Comparison of ENCODE assay signal across 30 cellular contexts in genomic region chr7:154844955-154845354, GRCh38.
"Had no signal": no experiment of that assay in that cellular context is flagged by ENCODE, and none has a peak within 500 bp of the region (broad histone marks: within the 10 kb centered on the region; RNA-seq: fewer than 3 reads in every experiment).

No MANE protein-coding gene starts in this region.

- H3K4me3 Mint-ChIP-seq: activated CD4-positive, alpha-beta T cell treated with anti-CD3 and anti-CD28 coated beads, Interleukin-2, amount 10 ng/mL, durations not matched to agents 24 days and 14 days; activated CD8-positive, alpha-beta memory T cell treated with anti-CD3 and anti-CD28 coated beads, Interleukin-2, amount 10 ng/mL, durations not matched to agents 7 days and 5 days; activated naive CD4-positive, alpha-beta T cell treated with anti-CD3 and anti-CD28 coated beads, Interleukin-2, amount 50 U/mL, for 24 hours; activated T-cell treated with anti-CD3 and anti-CD28 coated beads, Interleukin-2, amount 50 U/mL, for 24 hours; activated T-helper 1 cell treated with anti-CD3 and anti-CD28 coated beads, Interleukin-12 subunit alpha, Interleukin-12 subunit beta, Interleukin-2, Interleukin-4 antibody, amounts not matched to agents 30 ng/mL and 10 ng/mL and 1 ng/mL, durations not matched to agents 14 hours and 24 hours and 36 hours; T-helper 1 cell treated with Interleukin-12 subunit alpha and Interleukin-12 subunit beta and Interleukin-4 antibody, amounts not matched to agents 30 μg/mL and 1 μg/mL, for 36 hours; WTC11 had no signal

- H3K27me3 ChIP-seq: breast epithelium, SJSA1 had no signal

- DNase-seq: activated CD4-positive, alpha-beta T cell treated with anti-CD3 and anti-CD28 coated beads, Interleukin-2, amount 10 ng/mL, durations not matched to agents 24 days and 14 days; activated CD4-positive, alpha-beta T cell treated with anti-CD3 and anti-CD28 coated beads, Interleukin-2, amount 50 U/mL, for 48 hours; activated CD4-positive, CD25-positive, alpha-beta regulatory T cell treated with anti-CD3 and anti-CD28 coated beads, Interleukin-2, amount 50 U/mL, for 72 hours; activated CD8-positive, alpha-beta memory T cell treated with anti-CD3 and anti-CD28 coated beads, Interleukin-2, amount 10 ng/mL, durations not matched to agents 7 days and 5 days; activated effector memory CD4-positive, alpha-beta T cell treated with Interleukin-2 at 50 U/mL for 16 hours; activated naive CD4-positive, alpha-beta T cell; activated T-cell treated with anti-CD3 and anti-CD28 coated beads, Interleukin-2, amount 50 U/mL, for 24 hours; aorta; caudate nucleus; KBM-7; MV-4-11; NCI-H1092 treated with DMSO at 0.1 percent for 48 hours; NCI-H1417 treated with DMSO at 0.1 percent for 48 hours; NCI-H1694; NCI-H2029; NCI-H2107; NCI-H2171 treated with DMSO at 0.1 percent for 48 hours; NCI-H226; NCI-H510A; NCI-H69; NK-92 treated with Interleukin-12 subunit alpha and Interleukin-12 subunit beta, amount 100 ng/mL, for 24 hours; OCI-M1; Right ventricle myocardium superior had no signal

- H3K36me3 ChIP-seq: breast epithelium, SJSA1 had no signal

- H3K4me1 Mint-ChIP-seq: activated CD4-positive, alpha-beta T cell treated with anti-CD3 and anti-CD28 coated beads, Interleukin-2, amount 10 ng/mL, durations not matched to agents 24 days and 14 days; activated CD8-positive, alpha-beta memory T cell treated with anti-CD3 and anti-CD28 coated beads, Interleukin-2, amount 10 ng/mL, durations not matched to agents 7 days and 5 days; activated naive CD4-positive, alpha-beta T cell treated with anti-CD3 and anti-CD28 coated beads, Interleukin-2, amount 50 U/mL, for 24 hours; WTC11 had no signal

- H3K27ac Mint-ChIP-seq: activated CD4-positive, alpha-beta T cell treated with anti-CD3 and anti-CD28 coated beads, Interleukin-2, amount 10 ng/mL, durations not matched to agents 24 days and 14 days; activated CD8-positive, alpha-beta memory T cell treated with anti-CD3 and anti-CD28 coated beads, Interleukin-2, amount 10 ng/mL, durations not matched to agents 7 days and 5 days; activated naive CD4-positive, alpha-beta T cell treated with anti-CD3 and anti-CD28 coated beads, Interleukin-2, amount 50 U/mL, for 24 hours; activated T-cell treated with anti-CD3 and anti-CD28 coated beads, Interleukin-2, amount 50 U/mL, for 24 hours; activated T-helper 1 cell treated with anti-CD3 and anti-CD28 coated beads, Interleukin-12 subunit alpha, Interleukin-12 subunit beta, Interleukin-2, Interleukin-4 antibody, amounts not matched to agents 30 ng/mL and 10 ng/mL and 1 ng/mL, durations not matched to agents 14 hours and 24 hours and 36 hours; T-helper 1 cell treated with Interleukin-12 subunit alpha and Interleukin-12 subunit beta and Interleukin-4 antibody, amounts not matched to agents 30 μg/mL and 1 μg/mL, for 36 hours; WTC11 had no signal

- H3K4me1 ChIP-seq: SJSA1 had no signal

- H3K4me3 ChIP-seq: breast epithelium, SJSA1 had no signal

- H3K36me3 Mint-ChIP-seq: activated CD8-positive, alpha-beta memory T cell treated with anti-CD3 and anti-CD28 coated beads, Interleukin-2, amount 10 ng/mL, durations not matched to agents 7 days and 5 days; activated naive CD4-positive, alpha-beta T cell treated with anti-CD3 and anti-CD28 coated beads, Interleukin-2, amount 50 U/mL, for 24 hours had no signal

- H3K9me3 ChIP-seq: SJSA1 had no signal

- H3K27ac ChIP-seq: breast epithelium, RWPE1, SJSA1 had no signal

- H3K9me3 Mint-ChIP-seq: activated CD4-positive, alpha-beta T cell treated with anti-CD3 and anti-CD28 coated beads, Interleukin-2, amount 10 ng/mL, durations not matched to agents 24 days and 14 days; activated T-helper 1 cell treated with anti-CD3 and anti-CD28 coated beads, Interleukin-12 subunit alpha, Interleukin-12 subunit beta, Interleukin-2, Interleukin-4 antibody, amounts not matched to agents 30 ng/mL and 10 ng/mL and 1 ng/mL, durations not matched to agents 14 hours and 24 hours and 36 hours; T-helper 1 cell treated with Interleukin-12 subunit alpha and Interleukin-12 subunit beta and Interleukin-4 antibody, amounts not matched to agents 30 μg/mL and 1 μg/mL, for 36 hours had no signal
